13 cellular contexts compared by ENCODE assay signal in the genomic region with DNA sequence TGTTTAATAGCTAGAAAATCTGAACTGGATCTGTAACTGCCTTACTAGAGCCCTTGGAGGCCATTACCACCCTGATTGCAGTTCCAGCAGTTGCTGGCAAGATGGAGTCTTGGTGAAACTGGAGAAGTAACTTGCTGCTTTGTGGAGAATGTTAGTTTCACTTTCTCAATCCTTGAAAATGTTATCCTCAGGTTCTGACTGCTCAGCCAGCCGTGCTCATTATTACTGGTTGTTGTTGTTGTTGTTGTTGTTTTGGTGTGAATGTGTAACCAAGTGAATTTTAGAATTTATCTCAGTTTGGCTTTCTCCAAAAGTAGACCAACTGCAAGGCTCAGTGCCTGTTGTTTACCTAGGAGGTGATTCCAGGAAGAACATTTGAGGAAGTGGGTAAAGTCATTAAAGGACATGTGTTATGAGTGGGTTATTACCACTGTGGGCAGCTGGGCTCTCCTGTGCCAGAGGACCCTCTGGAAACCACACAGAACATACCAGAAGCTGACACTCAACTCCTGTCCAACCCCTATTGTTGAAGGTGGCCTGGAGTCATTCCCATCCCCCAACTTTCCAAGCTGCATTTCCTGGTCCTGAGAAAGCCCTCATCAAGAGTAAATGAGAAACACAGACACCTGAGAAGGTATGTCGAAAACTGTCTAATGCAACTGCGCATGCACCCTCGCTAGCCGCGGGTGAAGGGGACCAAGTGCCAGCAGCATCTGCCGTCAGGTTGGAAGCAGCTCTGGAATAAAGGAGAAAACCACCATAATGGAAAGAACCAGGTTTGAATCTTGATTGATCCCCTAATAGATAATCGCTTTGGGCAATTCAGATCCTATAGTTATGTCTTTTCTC.
DNase-seq lines count a peak whose midpoint lies in the region; ATAC-seq, FAIRE-seq and TF ChIP-seq lines count a peak whose summit lies in the region.
"Had no signal": no experiment of that assay in that cellular context is flagged by ENCODE, and none has a peak within 500 bp of the region (broad histone marks: within the 10 kb centered on the region; RNA-seq: fewer than 3 reads in every experiment).

No MANE protein-coding gene starts in this region.

- ATAC-seq in GM21367 (IDR thresholded peaks at IDR 0.05; ENCODE audit: unreplicated experiment): no peak

- H3K36me3 ChIP-seq in suprapubic skin (no peaks in the 10 kb centered on the region), brain microvascular endothelial cell (replicated peaks) (no peaks in the 10 kb centered on the region)
- H3K36me3 ChIP-seq: esophagus squamous epithelium, Peyer's patch had no signal

- no peaks in the 10 kb centered on the region for H3K9me3 ChIP-seq in suprapubic skin
- H3K9me3 ChIP-seq: esophagus squamous epithelium, Peyer's patch had no signal

- no peaks in the 10 kb centered on the region for H3K4me1 ChIP-seq in suprapubic skin
- H3K4me1 ChIP-seq: Peyer's patch had no signal

- TF ChIP-seq EP300 in suprapubic skin (IDR thresholded peaks at IDR 0.05): no peak

- H3K4me3 ChIP-seq in fibroblast of villous mesenchyme (ENCODE audit: low read depth, low read length) (no peak overlapping the region), suprapubic skin (no peak overlapping the region), brain microvascular endothelial cell (ENCODE audit: low read depth, low read length) (no peak overlapping the region)
- H3K4me3 ChIP-seq: esophagus squamous epithelium, Peyer's patch, smooth muscle cell had no signal

- WGBS in suprapubic skin: 92% methylated on average over 8 of the region's 8 CpGs

- in situ Hi-C loops in brain microvascular endothelial cell (cut with HindIII; ENCODE audit: low pct_ligation_motif_present, low sequenced_read_pairs): no loop called here

- H3K27ac ChIP-seq in suprapubic skin (no peak overlapping the region), brain microvascular endothelial cell (no peak overlapping the region)
- H3K27ac ChIP-seq: esophagus squamous epithelium, Peyer's patch had no signal

- FAIRE-seq in GM18507 (lab: Jason Lieb, UNC): peak; percentile 18
- FAIRE-seq: astrocyte had no signal

- no peaks in the 10 kb centered on the region for H3K27me3 ChIP-seq in suprapubic skin
- H3K27me3 ChIP-seq in brain microvascular endothelial cell (replicated peaks): no peaks in the 10 kb centered on the region
- H3K27me3 ChIP-seq: esophagus squamous epithelium, Peyer's patch had no signal

- TF ChIP-seq POLR2A in suprapubic skin (IDR thresholded peaks at IDR 0.05): no peak

- DNase-seq in AG20443 (ENCODE audit: low spot score) (peak; percentile 32), GM18507 (ENCODE audit: extremely low spot score, insufficient read length, low read depth) (peak; percentile 4), OCI-M1 (lab: John Stamatoyannopoulos, UW) (peak; percentile 74), fibroblast of villous mesenchyme (ENCODE audit: low read depth) (peak; percentile 26), suprapubic skin (ENCODE audit: low spot score in 2 of 2) (no peak), COR-L47 (lab: John Stamatoyannopoulos, UW) (no peak), brain microvascular endothelial cell (no peak)
- DNase-seq: esophagus squamous epithelium, mesendoderm, Peyer's patch had no signal

- TF ChIP-seq CTCF in fibroblast of villous mesenchyme (IDR thresholded peaks at IDR 0.05; ENCODE audit: insufficient read depth, low read depth, low read length): no peak
- no peak for TF ChIP-seq CTCF in suprapubic skin (IDR thresholded peaks at IDR 0.05)
- TF ChIP-seq CTCF in brain microvascular endothelial cell (IDR thresholded peaks at IDR 0.05; ENCODE audit: low read depth, low read length, missing control alignments): no peak

Comparison
In these comparisons a context has a peak if more than half of its experiments do, and no peak if none do; other contexts are left out.
1. DNase-seq: peak in AG20443 (single experiment), GM18507 (single experiment), OCI-M1 (single experiment) and fibroblast of villous mesenchyme (single experiment); none in suprapubic skin (0 of 2), COR-L47 (single experiment) and brain microvascular endothelial cell (single experiment).